8 cellular contexts compared by ENCODE assay signal in genomic region chr19:14479985-14480694, GRCh38. TPM values are rescaled to one million over a fixed set of nuclear protein-coding genes. Genes with fewer than 3 reads are reported as not detected.
DNase-seq lines count a peak whose midpoint lies in the region; ATAC-seq and TF ChIP-seq lines count a peak whose summit lies in the region.

No MANE protein-coding gene starts in this region.

- in situ Hi-C loops in ACHN (cut with HindIII; ENCODE audit: low pct_ligation_motif_present, low pct_unique_long_range_greater_than_20kb, low sequenced_read_pairs) = no loop called here

- no peak for ATAC-seq in HG02642 (IDR thresholded peaks at IDR 0.05; ENCODE audit: poor library complexity, unreplicated experiment)

- TF ChIP-seq CTCF in GM20000 (IDR thresholded peaks at IDR 0.05; ENCODE audit: extremely low read depth, missing control alignments) (peak; percentile 98), brain (conservative IDR thresholded peaks at IDR 0.05) (peak; percentile 68 to 93)

- no peaks in the 10 kb centered on the region for H3K27me3 Mint-ChIP-seq in brain

- no peak overlapping the region for H3K27ac Mint-ChIP-seq in brain

- H3K4me3 Mint-ChIP-seq in brain = no peak overlapping the region

- H3K9me3 Mint-ChIP-seq in brain = no peaks in the 10 kb centered on the region

- DNase-seq in ACHN (peak; percentile 32), GM20000 (ENCODE audit: low spot score) (peak; percentile 93), UCSD-AML1 (lab: John Stamatoyannopoulos, UW; ENCODE audit: unreplicated experiment) (peak; percentile 73), left kidney (ENCODE audit: low read depth, low spot score) (peak; percentile 86), DMS114 treated with DMSO at 0.1 percent for 48 hours (lab: John Stamatoyannopoulos, UW; ENCODE audit: unreplicated experiment) (no peak)
- peak; percentile 43 to 48 for DNase-seq in stimulated activated CD8-positive, alpha-beta memory T cell treated with anti-CD3 and anti-CD28 coated beads, Interleukin-2, amount 100 ng/mL, for 1 hour (ENCODE audit: low read depth in 2 of 2)

- peaks cover 28% of the 10 kb centered on the region for H3K36me3 Mint-ChIP-seq in brain

- H3K4me1 Mint-ChIP-seq in brain = peaks cover 23% of the 10 kb centered on the region

RNA-seq across cellular contexts. Expression of gene PTGER1, which starts 5.0 kb away (rescaled TPM):
- 1.5 TPM for polyA plus RNA-seq in brain (ENCODE audit: insufficient read depth, low read depth, low replicate concordance)

RNA-seq across cellular contexts. Expression of gene GIPC1, which starts 15.8 kb away (rescaled TPM):
- 137 TPM for polyA plus RNA-seq in brain (ENCODE audit: insufficient read depth, low read depth, low replicate concordance)

RNA-seq across cellular contexts. Expression of gene DNAJB1, which starts 38.1 kb away (rescaled TPM):
- 154 TPM for polyA plus RNA-seq in brain (ENCODE audit: insufficient read depth, low read depth, low replicate concordance)

RNA-seq across cellular contexts. Expression of gene PKN1, which starts 47.0 kb away (rescaled TPM):
- 287 TPM for polyA plus RNA-seq in brain (ENCODE audit: insufficient read depth, low read depth, low replicate concordance)

RNA-seq across cellular contexts. Expression of gene TECR, which starts 49.3 kb away (rescaled TPM):
- 627 TPM for polyA plus RNA-seq in brain (ENCODE audit: insufficient read depth, low read depth, low replicate concordance)
